ENCODE assay signal across 17 cellular contexts in the genomic region with DNA sequence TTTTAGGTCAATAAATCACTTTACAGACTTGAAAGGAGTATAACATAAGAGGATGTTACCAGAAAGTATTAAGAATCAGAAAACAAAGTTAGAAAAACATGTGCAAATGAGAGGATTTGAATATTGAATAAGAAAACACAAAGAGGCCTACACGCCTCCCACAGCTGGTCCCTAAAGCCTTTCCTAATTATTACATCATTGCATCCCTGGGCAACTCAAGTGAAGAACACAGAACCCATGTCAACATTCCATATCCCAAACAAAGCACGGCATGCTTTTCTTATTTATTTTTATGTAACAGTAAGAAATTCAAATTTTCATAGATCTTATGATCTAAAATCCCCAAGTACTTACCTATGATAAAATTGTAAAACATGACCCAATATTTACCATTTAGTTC.
"Had no signal": no experiment of that assay in that cellular context is flagged by ENCODE, and none has a peak within 500 bp of the region (broad histone marks: within the 10 kb centered on the region; RNA-seq: fewer than 3 reads in every experiment).

No MANE protein-coding gene starts in this region.

- H3K27me3 Mint-ChIP-seq: natural killer cell treated with Interleukin-12 subunit alpha and Interleukin-12 subunit beta and Interleukin-15 and Interleukin-18, amount 100 ng/mL, for 72 hours; progenitor cell of endocrine pancreas; type B pancreatic cell had no signal

- H3K27ac Mint-ChIP-seq: natural killer cell treated with Interleukin-12 subunit alpha and Interleukin-12 subunit beta and Interleukin-15 and Interleukin-18, amount 100 ng/mL, for 72 hours; progenitor cell of endocrine pancreas; type B pancreatic cell had no signal

- DNase-seq: dorsolateral prefrontal cortex; effector CD8-positive, alpha-beta T cell; foreskin melanocyte; head of caudate nucleus; left colon; left ventricle myocardium superior; mesenchymal stem cell; midbrain; occipital lobe; pancreas; right cardiac atrium; stimulated activated CD4-positive, alpha-beta T cell treated with anti-CD3 and anti-CD28 coated beads, Interleukin-2, amount 100 ng/mL, for 48 hours; stimulated activated naive CD8-positive, alpha-beta T cell treated with anti-CD3 and anti-CD28 coated beads, Interleukin-15, Interleukin-2, amounts not matched to agents 100 U/mL and 50 U/mL, for 24 hours; thyroid gland had no signal

- H3K9me3 Mint-ChIP-seq: natural killer cell treated with Interleukin-12 subunit alpha and Interleukin-12 subunit beta and Interleukin-15 and Interleukin-18, amount 100 ng/mL, for 72 hours; type B pancreatic cell had no signal

- ATAC-seq: left colon; left ventricle myocardium superior; natural killer cell treated with Interleukin-12 subunit alpha and Interleukin-12 subunit beta and Interleukin-15 and Interleukin-18, amount 100 ng/mL, for 72 hours; pancreas; right cardiac atrium; stimulated activated naive CD8-positive, alpha-beta T cell treated with anti-CD3 and anti-CD28 coated beads, Interleukin-15, Interleukin-2, amounts not matched to agents 100 U/mL and 50 U/mL, for 24 hours had no signal

- H3K4me3 Mint-ChIP-seq: natural killer cell treated with Interleukin-12 subunit alpha and Interleukin-12 subunit beta and Interleukin-15 and Interleukin-18, amount 100 ng/mL, for 72 hours; type B pancreatic cell had no signal
